Comparison of ENCODE assay signal across 1 cellular context in genomic region chr3:81277853-81278252, GRCh38.
TF ChIP-seq lines count a peak whose summit lies in the region.

No MANE protein-coding gene starts in this region.

TF ChIP-seq in SK-N-SH, 30 proteins besides CTCF, POLR2A, EP300 and RAD21 (continued from another document):
- TF ChIP-seq MAX (IDR thresholded peaks at IDR 0.05; ENCODE audit: low read depth), result no peak
- no peak for TF ChIP-seq RCOR1 (IDR thresholded peaks at IDR 0.05; ENCODE audit: low read length)
- peak; percentile 53 for TF ChIP-seq JUND (IDR thresholded peaks at IDR 0.05)
